ENCODE assay signal across 1 cellular context in the genomic region with DNA sequence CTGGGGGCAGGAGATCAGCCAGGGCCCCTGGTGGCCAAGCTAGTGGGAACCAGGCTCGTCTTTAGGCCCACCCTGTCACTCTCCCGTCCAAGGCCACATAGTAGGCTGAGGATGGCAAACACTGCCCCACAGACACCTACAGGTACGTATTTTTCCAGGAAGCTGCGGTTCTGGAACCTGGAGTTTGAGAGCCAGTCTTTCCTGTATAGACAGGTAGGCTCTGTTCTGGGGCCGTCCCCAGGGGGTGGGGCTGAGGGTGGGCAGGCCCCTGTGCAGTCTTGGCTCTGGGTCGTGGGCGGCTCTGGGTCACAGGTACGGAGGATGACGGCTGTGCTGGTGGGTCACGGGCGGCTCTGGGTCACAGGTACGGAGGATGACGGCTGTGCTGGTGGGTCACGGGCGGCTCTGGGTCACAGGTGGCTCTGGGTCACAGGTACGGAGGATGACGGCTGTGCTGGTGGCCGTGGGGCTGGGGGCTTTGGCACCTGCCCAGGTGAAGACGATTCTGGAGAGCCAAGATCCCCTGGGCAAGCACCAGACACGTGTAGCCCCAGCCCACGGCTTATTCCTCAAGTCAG.
TF ChIP-seq lines count a peak whose summit lies in the region.

No MANE protein-coding gene starts in this region.

TF ChIP-seq in IMR-90, 13 proteins besides CTCF, POLR2A, EP300 and RAD21:
- TF ChIP-seq NFE2L2 (IDR thresholded peaks at IDR 0.05; ENCODE audit: low read depth, low read length): no peak
- TF ChIP-seq MXI1 (IDR thresholded peaks at IDR 0.05; ENCODE audit: borderline replicate concordance, low read depth, low read length): no peak
- TF ChIP-seq FOS (IDR thresholded peaks at IDR 0.05; ENCODE audit: low read depth, low read length): no peak
- no peak for TF ChIP-seq MAFK (IDR thresholded peaks at IDR 0.05; ENCODE audit: low read depth, low read length)
- no peak for TF ChIP-seq RFX5 (IDR thresholded peaks at IDR 0.05; ENCODE audit: low read depth, low read length)
- no peak for TF ChIP-seq RCOR1 (IDR thresholded peaks at IDR 0.05; ENCODE audit: insufficient replicate concordance, low read length)
- no peak for TF ChIP-seq MAZ (IDR thresholded peaks at IDR 0.05; ENCODE audit: borderline replicate concordance, low read depth, low read length)
- TF ChIP-seq, protein P1, sequence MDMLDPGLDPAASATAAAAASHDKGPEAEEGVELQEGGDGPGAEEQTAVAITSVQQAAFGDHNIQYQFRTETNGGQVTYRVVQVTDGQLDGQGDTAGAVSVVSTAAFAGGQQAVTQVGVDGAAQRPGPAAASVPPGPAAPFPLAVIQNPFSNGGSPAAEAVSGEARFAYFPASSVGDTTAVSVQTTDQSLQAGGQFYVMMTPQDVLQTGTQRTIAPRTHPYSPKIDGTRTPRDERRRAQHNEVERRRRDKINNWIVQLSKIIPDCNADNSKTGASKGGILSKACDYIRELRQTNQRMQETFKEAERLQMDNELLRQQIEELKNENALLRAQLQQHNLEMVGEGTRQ (IDR thresholded peaks at IDR 0.05; ENCODE audit: low read depth, low read length): no peak
- TF ChIP-seq SMC3 (IDR thresholded peaks at IDR 0.05; ENCODE audit: low read depth, low read length): no peak
